15 cellular contexts compared by ENCODE assay signal in genomic region chr15:89674526-89674925, GRCh38. TPM values are rescaled to one million over a fixed set of nuclear protein-coding genes. Genes with fewer than 3 reads are reported as not detected.
DNase-seq lines count a peak whose midpoint lies in the region; ATAC-seq and TF ChIP-seq lines count a peak whose summit lies in the region.
"Had no signal": no experiment of that assay in that cellular context is flagged by ENCODE, and none has a peak within 500 bp of the region (broad histone marks: within the 10 kb centered on the region; RNA-seq: fewer than 3 reads in every experiment).

No MANE protein-coding gene starts in this region.

- H3K9ac ChIP-seq in liver (ENCODE audit: low read depth in 1 of 2, low read length in 2 of 2) = peak overlapping the region in 1 of 2 donors; percentile 47
- H3K9ac ChIP-seq: BLaER1 treated with 17β-estradiol and CSF1 and Interleukin-3, amounts not matched to agents 10 nM and 100 nM had no signal

- TF ChIP-seq CTCF in RWPE2 (IDR thresholded peaks at IDR 0.05; ENCODE audit: poor library complexity, severe bottlenecking) (peak; percentile 24), choroid plexus epithelial cell (conservative IDR thresholded peaks at IDR 0.05; ENCODE audit: low read depth, low read length) (peak; percentile 7), liver (IDR thresholded peaks at IDR 0.05; ENCODE audit: low read depth, low read length, missing input control) (peak; percentile 27)

- ATAC-seq in RWPE2 (ENCODE audit: low read depth) = no peak
- ATAC-seq: GM23338 had no signal

- no peak overlapping the region for H3K27ac ChIP-seq in RWPE2 (ENCODE audit: poor library complexity, severe bottlenecking)
- peak overlapping the region; percentile 36 to 44 for H3K27ac ChIP-seq in liver (ENCODE audit: low read depth in 1 of 2, low read length in 2 of 2)
- H3K27ac ChIP-seq: BLaER1 treated with 17β-estradiol and CSF1 and Interleukin-3, amounts not matched to agents 10 nM and 100 nM had no signal

- 38% methylated on average over 4 of the region's 4 CpGs for WGBS in liver

- H3K4me1 ChIP-seq in RWPE2 (ENCODE audit: insufficient read depth, poor library complexity, severe bottlenecking) = no peaks in the 10 kb centered on the region
- peaks cover 0 to 43% (median 31%) of the 10 kb centered on the region in 4 donors for H3K4me1 ChIP-seq in liver (ENCODE audit: control insufficient read depth in 4 of 4, insufficient read depth in 4 of 4, low read length in 3 of 4)

- H3K4me3 ChIP-seq in RWPE2 (ENCODE audit: severe bottlenecking) = no peak overlapping the region
- H3K4me3 ChIP-seq in choroid plexus epithelial cell (ENCODE audit: low read depth, low read length) = no peak overlapping the region
- no peak overlapping the region for H3K4me3 ChIP-seq in liver (ENCODE audit: low read depth in 1 of 3, low read length in 3 of 3)
- H3K4me3 ChIP-seq: BLaER1 treated with 17β-estradiol and CSF1 and Interleukin-3, amounts not matched to agents 10 nM and 100 nM; GM23338 had no signal

- H3K27me3 ChIP-seq in RWPE2 (ENCODE audit: insufficient read depth, poor library complexity, severe bottlenecking) = no peaks in the 10 kb centered on the region
- no peaks in the 10 kb centered on the region for H3K27me3 ChIP-seq in liver (ENCODE audit: control insufficient read depth in 4 of 4, insufficient read depth in 4 of 4, low read length in 3 of 4)
- H3K27me3 ChIP-seq: BLaER1 treated with 17β-estradiol and CSF1 and Interleukin-3, amounts not matched to agents 10 nM and 100 nM had no signal

- peak; percentile 22 for DNase-seq in EH (ENCODE audit: low read depth)
- DNase-seq in RWPE2 (ENCODE audit: low spot score) = no peak
- peak; percentile 12 for DNase-seq in choroid plexus epithelial cell (ENCODE audit: low read depth)
- DNase-seq in cerebellar cortex (ENCODE audit: low spot score) = no peak
- no peak for DNase-seq in SHP77 treated with DMSO at 0.1 percent for 48 hours (lab: John Stamatoyannopoulos, UW)
- no peak for DNase-seq in middle frontal gyrus (ENCODE audit: extremely low spot score, low spot score)
- DNase-seq in NCI-H2171 (lab: John Stamatoyannopoulos, UW) = no peak
- DNase-seq: ACHN; CD4-positive, CD25-positive, alpha-beta regulatory T cell; DMS53; H7 had no signal

- TF ChIP-seq RAD21 in liver (IDR thresholded peaks at IDR 0.05) = peak; percentile 73 to 79

- H3K36me3 ChIP-seq in RWPE2 (ENCODE audit: low read depth) (no peaks in the 10 kb centered on the region), liver (ENCODE audit: control insufficient read depth in 4 of 4, insufficient read depth in 3 of 4, low read depth in 1 of 4, low read length in 3 of 4) (peaks cover 0 to 5% (median 0%) of the 10 kb centered on the region in 4 donors)
- H3K36me3 ChIP-seq: BLaER1 treated with 17β-estradiol and CSF1 and Interleukin-3, amounts not matched to agents 10 nM and 100 nM had no signal

- no peaks in the 10 kb centered on the region for H3K9me3 ChIP-seq in RWPE2 (ENCODE audit: severe bottlenecking)
- H3K9me3 ChIP-seq in liver (ENCODE audit: control insufficient read depth in 4 of 4, low read length in 3 of 4) = no peaks in the 10 kb centered on the region
- H3K9me3 ChIP-seq: BLaER1 treated with 17β-estradiol and CSF1 and Interleukin-3, amounts not matched to agents 10 nM and 100 nM had no signal

TF ChIP-seq in liver, 16 proteins besides CTCF, POLR2A, EP300 and RAD21:
- peak; percentile 89 for TF ChIP-seq REST (IDR thresholded peaks at IDR 0.05)
- TF ChIP-seq YY1 (IDR thresholded peaks at IDR 0.05) = peak; percentile 98
- peak; percentile 36 to 62 for TF ChIP-seq EGR1 (IDR thresholded peaks at IDR 0.05; ENCODE audit: low read depth in 2 of 2)
- peak; percentile 92 to 95 for TF ChIP-seq HNF4A (conservative IDR thresholded peaks at IDR 0.05)
- peak; percentile 77 for TF ChIP-seq FOXA2 (IDR thresholded peaks at IDR 0.05)
- TF ChIP-seq SP1 (IDR thresholded peaks at IDR 0.05) = peak; percentile 93
- peak; percentile 71 to 87 for TF ChIP-seq RXRA (IDR thresholded peaks at IDR 0.05)
- TF ChIP-seq GABPA (IDR thresholded peaks at IDR 0.05 in 1 of 2, conservative IDR thresholded peaks at IDR 0.05 in 1 of 2) = peak in 1 of 2 donors; percentile 59
- peak; percentile 85 for TF ChIP-seq ATF3 (IDR thresholded peaks at IDR 0.05)
- no peak for TF ChIP-seq NR2F2 (IDR thresholded peaks at IDR 0.05)
- no peak for TF ChIP-seq MAX (IDR thresholded peaks at IDR 0.05)
- peak; percentile 77 for TF ChIP-seq ZBTB33 (IDR thresholded peaks at IDR 0.05)
- peak; percentile 67 for TF ChIP-seq FOXA1 (IDR thresholded peaks at IDR 0.05)
- TF ChIP-seq HNF4G (IDR thresholded peaks at IDR 0.05) = peak; percentile 67
- TF ChIP-seq TAF1 (conservative IDR thresholded peaks at IDR 0.05) = no peak
- peak; percentile 35 to 82 for TF ChIP-seq JUND (IDR thresholded peaks at IDR 0.05)

RNA-seq across cellular contexts. Expression of gene PLIN1, which starts 4.6 kb away (rescaled TPM):
- 10 to 100 TPM; 10.8 to 46.0 TPM for total RNA-seq in liver
- 10 to 100 TPM; 10.2 to 15.8 TPM for polyA plus RNA-seq in liver
- total RNA-seq: A172; CD4-positive, CD25-positive, alpha-beta regulatory T cell; H7 had no signal
- polyA plus RNA-seq: CD4-positive, CD25-positive, alpha-beta regulatory T cell had no signal

RNA-seq across cellular contexts. Expression of gene PEX11A, which starts 16.0 kb away (rescaled TPM):
- total RNA-seq in liver = 10 to 100 TPM in 1 of 2 donors, 1 to 10 TPM in 1; 6.6 to 47.9 TPM
- polyA plus RNA-seq in liver = 10 to 100 TPM; 17.3 to 31.3 TPM

RNA-seq across cellular contexts. Expression of gene WDR93, which starts 16.1 kb away (rescaled TPM):
- total RNA-seq in liver = under 1 TPM in 1 of 2 donors, not detected in 1; 0.08 TPM
- under 1 TPM in 1 of 2 donors, not detected in 1; 0.08 TPM for polyA plus RNA-seq in liver
- total RNA-seq: A172; CD4-positive, CD25-positive, alpha-beta regulatory T cell; H7 had no signal
- polyA plus RNA-seq: CD4-positive, CD25-positive, alpha-beta regulatory T cell; GM23338 had no signal

RNA-seq across cellular contexts. Expression of gene KIF7, which starts 19.3 kb away (rescaled TPM):
- 1 to 10 TPM; 1.0 to 1.3 TPM for total RNA-seq in liver
- under 1 TPM; 0.04 to 0.44 TPM for polyA plus RNA-seq in liver
- polyA plus RNA-seq: CD4-positive, CD25-positive, alpha-beta regulatory T cell had no signal

Comparison
In these comparisons a context has a peak if more than half of its experiments do, and no peak if none do; other contexts are left out.
1. DNase-seq: peak in EH (single experiment) and choroid plexus epithelial cell (single experiment); none in RWPE2 (single experiment), cerebellar cortex (single experiment), SHP77 treated with DMSO at 0.1 percent for 48 hours (single experiment), middle frontal gyrus (single experiment) and NCI-H2171 (single experiment).
2. Peak in every context shown above with its lines, with median percentiles within 50 percentile points of each other: CTCF ChIP-seq.